23 cellular contexts compared by ENCODE assay signal in the genomic region with DNA sequence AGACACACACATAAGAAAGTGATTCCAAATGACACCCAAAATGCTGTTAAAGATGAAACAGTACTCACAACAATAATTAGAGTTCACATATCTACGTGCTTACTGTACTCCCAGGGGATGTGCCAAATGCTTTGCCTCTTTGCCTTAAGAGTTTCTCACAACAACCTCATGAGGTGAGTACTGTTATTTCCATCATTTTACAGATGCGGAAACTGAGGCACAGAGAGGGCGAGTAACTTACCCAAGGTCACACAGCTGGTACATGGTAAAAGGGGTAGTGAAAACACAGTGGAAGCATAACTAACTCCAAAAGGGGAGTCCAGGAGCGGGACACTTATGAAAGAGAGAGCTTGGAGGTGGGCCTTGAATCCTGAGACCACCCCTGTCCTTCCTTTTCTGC.
"Had no signal": no experiment of that assay in that cellular context is flagged by ENCODE, and none has a peak within 500 bp of the region (broad histone marks: within the 10 kb centered on the region; RNA-seq: fewer than 3 reads in every experiment).

No MANE protein-coding gene starts in this region.

- DNase-seq: IMR-90; Kasumi-1; MM.1S; NCI-H1092 treated with DMSO at 0.1 percent for 48 hours; NCI-H146; NCI-H1694 treated with DMSO at 0.1 percent for 48 hours; NCI-H2029; NCI-H2081 treated with DMSO at 0.1 percent for 48 hours; NCI-H226; NCI-H446; NCI-H510A; NCI-H524 treated with DMSO at 0.1 percent for 48 hours; NCI-H69; NCI-H82; NK-92 treated with Interleukin-12 subunit alpha and Interleukin-12 subunit beta, amount 100 ng/mL, for 24 hours; PC-3; SHP77; SK-N-SH; SW 1271; T-helper 1 cell; T-helper 17 cell had no signal

- ATAC-seq: HepG2, Panc1, PC-3, T-helper 17 cell had no signal
